In genomic region chr10:26821699-26822542, GRCh38 we compare ENCODE assay signal across 18 cellular contexts. TPM values are rescaled to one million over a fixed set of nuclear protein-coding genes. Genes with fewer than 3 reads are reported as not detected.
DNase-seq lines count a peak whose midpoint lies in the region; ATAC-seq and TF ChIP-seq lines count a peak whose summit lies in the region.
"Had no signal": no experiment of that assay in that cellular context is flagged by ENCODE, and none has a peak within 500 bp of the region (broad histone marks: within the 10 kb centered on the region; RNA-seq: fewer than 3 reads in every experiment).

No MANE protein-coding gene starts in this region.

- peaks cover 73% of the 10 kb centered on the region for H3K4me1 Mint-ChIP-seq in CD4-positive, alpha-beta T cell (ENCODE audit: low read depth)
- peaks cover 68% of the 10 kb centered on the region for H3K4me1 Mint-ChIP-seq in central memory CD8-positive, alpha-beta T cell

- no peaks in the 10 kb centered on the region for H3K27me3 ChIP-seq in CD4-positive, alpha-beta T cell (ENCODE audit: control insufficient read depth, insufficient read depth, low read length)
- H3K27me3 ChIP-seq in MM.1S (replicated peaks; ENCODE audit: insufficient read depth, low read length) (no peaks in the 10 kb centered on the region), esophagus squamous epithelium (no peaks in the 10 kb centered on the region)
- H3K27me3 ChIP-seq: heart right ventricle, stomach had no signal

- H3K79me2 ChIP-seq in MM.1S (ENCODE audit: low read length), result peaks cover 98% of the 10 kb centered on the region

- no peak for TF ChIP-seq CTCF in CD4-positive, alpha-beta T cell (IDR thresholded peaks at IDR 0.05)
- TF ChIP-seq CTCF in MM.1S (IDR thresholded peaks at IDR 0.05; ENCODE audit: low read length), result no peak
- TF ChIP-seq CTCF in esophagus squamous epithelium (IDR thresholded peaks at IDR 0.05), result no peak

- H3K27ac ChIP-seq in CD4-positive, alpha-beta T cell (ENCODE audit: low read depth, low read length), result no peak overlapping the region
- H3K27ac ChIP-seq in MM.1S (ENCODE audit: low read length), result peak overlapping the region; percentile 54; the same call in 1 of the 2 replicates
- H3K27ac ChIP-seq in esophagus squamous epithelium, result no peak overlapping the region
- H3K27ac ChIP-seq: heart right ventricle, stomach had no signal

- H3K27me3 Mint-ChIP-seq in CD4-positive, alpha-beta T cell, result no peaks in the 10 kb centered on the region
- no peaks in the 10 kb centered on the region for H3K27me3 Mint-ChIP-seq in central memory CD8-positive, alpha-beta T cell

- no peak for TF ChIP-seq POLR2A in esophagus squamous epithelium (IDR thresholded peaks at IDR 0.05)

- H3K9me3 ChIP-seq in CD4-positive, alpha-beta T cell (ENCODE audit: control insufficient read depth, low read length), result no peaks in the 10 kb centered on the region
- H3K9me3 ChIP-seq in MM.1S (replicated peaks; ENCODE audit: insufficient read depth, low read length) (no peaks in the 10 kb centered on the region), esophagus squamous epithelium (no peaks in the 10 kb centered on the region)
- H3K9me3 ChIP-seq: heart right ventricle, stomach had no signal

- no peak overlapping the region for H3K9ac ChIP-seq in MM.1S (ENCODE audit: low read length)

- POLR2A ChIA-PET in CD4-positive, alpha-beta T cell (lab: Charles Lee), result no interaction called here

- no peak overlapping the region for H3K4me3 ChIP-seq in MM.1S (ENCODE audit: low read length)
- no peak overlapping the region for H3K4me3 ChIP-seq in esophagus squamous epithelium
- H3K4me3 ChIP-seq: heart right ventricle, lung, stomach had no signal

- peaks cover 57% of the 10 kb centered on the region for H3K36me3 Mint-ChIP-seq in CD4-positive, alpha-beta T cell (ENCODE audit: low read depth)
- H3K36me3 Mint-ChIP-seq in central memory CD8-positive, alpha-beta T cell (ENCODE audit: insufficient read depth), result peaks cover 28% of the 10 kb centered on the region

- DNase-seq in activated CD4-positive, CD25-positive, alpha-beta regulatory T cell treated with anti-CD3 and anti-CD28 coated beads, Interleukin-2, amount 50 U/mL, for 72 hours, result no peak
- DNase-seq in CD4-positive, alpha-beta T cell, result no peak
- peak; percentile 57 for DNase-seq in MM.1S
- no peak for DNase-seq in central memory CD8-positive, alpha-beta T cell (ENCODE audit: low spot score in 2 of 2)
- no peak for DNase-seq in NOMO-1 (lab: John Stamatoyannopoulos, UW; ENCODE audit: unreplicated experiment in 2 of 2)
- no peak for DNase-seq in esophagus squamous epithelium (lab: John Stamatoyannopoulos, UW)
- no peak for DNase-seq in ACHN
- DNase-seq: activated CD4-positive, alpha-beta T cell treated with anti-CD3 and anti-CD28 coated beads for 4 hours; amygdala; CD8-positive, alpha-beta T cell; DND-41; effector memory CD4-positive, alpha-beta T cell; heart right ventricle; NCI-H1930; stomach; T1000 had no signal

- peak; percentile 48 to 90 for ATAC-seq in activated CD4-positive, CD25-positive, alpha-beta regulatory T cell treated with anti-CD3 and anti-CD28 coated beads, Interleukin-2, amount 50 U/mL, for 24 hours
- no peak for ATAC-seq in CD4-positive, alpha-beta T cell (ENCODE audit: poor library complexity)
- no peak for ATAC-seq in central memory CD8-positive, alpha-beta T cell (replicated peaks; ENCODE audit: extremely low read depth, poor library complexity, severe bottlenecking)
- ATAC-seq: CD8-positive, alpha-beta T cell; heart right ventricle had no signal

- H4K20me1 ChIP-seq in MM.1S (ENCODE audit: insufficient read depth, low read length), result no peaks in the 10 kb centered on the region

- H3K27ac Mint-ChIP-seq in CD4-positive, alpha-beta T cell, result peak overlapping the region; percentile 0
- peak overlapping the region; percentile 8 for H3K27ac Mint-ChIP-seq in central memory CD8-positive, alpha-beta T cell (ENCODE audit: low read depth)
- H3K27ac Mint-ChIP-seq: CD8-positive, alpha-beta T cell had no signal

- peak overlapping the region; percentile 28 for H3K4me2 ChIP-seq in MM.1S (ENCODE audit: low read depth, low read length)

- H2AFZ ChIP-seq in MM.1S (ENCODE audit: low read length), result no peak overlapping the region

- CTCF ChIA-PET in CD4-positive, alpha-beta T cell (lab: Charles Lee), result no interaction called here

- peaks cover 17% of the 10 kb centered on the region for H3F3A ChIP-seq in MM.1S (ENCODE audit: insufficient read depth, low read length)

- 89 to 94% methylated on average over 1 to 3 of the region's 3 CpGs for WGBS in esophagus squamous epithelium, 2 donors

- H3K4me3 Mint-ChIP-seq in CD4-positive, alpha-beta T cell, result no peak overlapping the region
- no peak overlapping the region for H3K4me3 Mint-ChIP-seq in central memory CD8-positive, alpha-beta T cell
- H3K4me3 Mint-ChIP-seq: CD8-positive, alpha-beta T cell had no signal

- in situ Hi-C loops in ACHN (cut with HindIII; ENCODE audit: low pct_ligation_motif_present, low pct_unique_long_range_greater_than_20kb, low sequenced_read_pairs), result no loop called here

- intact Hi-C loops in CD4-positive, alpha-beta T cell (cut with DNase I, micrococcal nuclease), result loop anchor here in 1 of 2 experiments (5.0 kb wide), 1 partner anchor 35 kb away; no protein-coding TSS in a partner anchor
- intact Hi-C loops in esophagus squamous epithelium (cut with DNase I), result no loop called here

- H3K4me1 ChIP-seq in MM.1S (ENCODE audit: low read length), result peaks cover 22% of the 10 kb centered on the region
- peaks cover 0 to 9% (median 0%) of the 10 kb centered on the region in 3 donors for H3K4me1 ChIP-seq in esophagus squamous epithelium

- no peaks in the 10 kb centered on the region for H3K9me3 Mint-ChIP-seq in CD4-positive, alpha-beta T cell
- H3K9me3 Mint-ChIP-seq in central memory CD8-positive, alpha-beta T cell, result no peaks in the 10 kb centered on the region
- H3K9me3 Mint-ChIP-seq: CD8-positive, alpha-beta T cell had no signal

- H3K36me3 ChIP-seq in MM.1S (replicated peaks; ENCODE audit: insufficient read depth, low read length) (no peaks in the 10 kb centered on the region; the same call in 1 of the 2 replicates), esophagus squamous epithelium (peaks cover 0 to 30% (median 0%) of the 10 kb centered on the region in 3 donors)

- no peaks in the 10 kb centered on the region for H3K9me2 ChIP-seq in MM.1S (replicated peaks; ENCODE audit: insufficient read depth, low read length)

RNA-seq across cellular contexts. Expression of gene ABI1, which starts 38.8 kb away (rescaled TPM):
- 10 to 100 TPM; 83.2 to 83.6 TPM for total RNA-seq in CD4-positive, alpha-beta T cell
- 10 to 100 TPM; 51.4 to 67.1 (median 63.3) TPM for total RNA-seq in esophagus squamous epithelium

Comparison
In these comparisons a context has a peak if more than half of its experiments do, and no peak if none do; other contexts are left out.
1. ATAC-seq: peak in activated CD4-positive, CD25-positive, alpha-beta regulatory T cell treated with anti-CD3 and anti-CD28 coated beads, Interleukin-2, amount 50 U/mL, for 24 hours (2 of 2); none in CD4-positive, alpha-beta T cell (single experiment) and central memory CD8-positive, alpha-beta T cell (single experiment).